8 cellular contexts compared by ENCODE assay signal in the genomic region with DNA sequence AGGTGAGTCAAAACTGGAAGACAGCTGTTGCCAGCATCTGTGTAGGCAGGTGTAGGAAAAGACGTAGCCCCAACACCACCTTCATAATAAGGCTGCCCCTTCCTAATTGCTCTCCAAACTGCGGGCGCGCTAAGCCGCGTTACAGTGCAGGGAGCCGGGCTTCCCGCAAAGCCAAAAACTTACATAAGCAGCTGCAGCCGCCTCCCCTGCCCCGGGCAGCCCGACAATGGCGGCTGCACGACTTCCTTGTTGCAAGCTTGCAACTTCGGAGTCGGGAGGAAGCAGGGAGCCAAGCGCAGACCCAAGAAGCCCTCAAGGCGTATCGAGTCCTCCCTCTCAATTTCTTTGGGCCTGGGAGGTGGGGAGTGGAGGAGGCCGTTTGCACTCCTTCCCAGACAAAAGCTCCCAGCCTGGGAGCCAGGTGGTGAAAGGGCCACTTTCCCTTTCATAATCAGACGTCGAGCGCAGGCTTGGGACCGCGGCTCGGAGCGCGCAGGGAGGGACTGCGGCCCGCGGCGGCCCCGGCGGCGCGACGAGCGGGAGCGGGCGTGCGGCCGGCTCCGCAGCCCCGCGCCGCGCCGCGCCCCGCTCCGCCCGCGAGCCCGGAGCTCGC. TPM values are rescaled to one million over a fixed set of nuclear protein-coding genes. Genes with fewer than 3 reads are reported as not detected.
DNase-seq lines count a peak whose midpoint lies in the region; ATAC-seq and TF ChIP-seq lines count a peak whose summit lies in the region.

No MANE protein-coding gene starts in this region.

- DNase-seq in AG20443 (ENCODE audit: low spot score) (peak; percentile 53), fibroblast of lung (ENCODE audit: low read depth in 2 of 2) (peak; percentile 58 to 66), nephron progenitor cell (peak; percentile 50)
- DNase-seq in activated T-cell treated with anti-CD3 and anti-CD28 coated beads, Interleukin-2, amount 50 U/mL, for 4 hours, result peak; percentile 38

- H3K27me3 Mint-ChIP-seq in activated T-cell treated with anti-CD3 and anti-CD28 coated beads, Interleukin-2, amount 50 U/mL, for 4 hours (ENCODE audit: low read depth), result no peaks in the 10 kb centered on the region
- H3K27me3 Mint-ChIP-seq in nephron progenitor cell (ENCODE audit: low read depth, poor library complexity), result peaks cover 6% of the 10 kb centered on the region

- TF ChIP-seq CTCF in OCI-LY3 (IDR thresholded peaks at IDR 0.05; ENCODE audit: low read depth, low read length), result no peak
- TF ChIP-seq CTCF in fibroblast of lung (conservative IDR thresholded peaks at IDR 0.05 in 1 of 2, IDR thresholded peaks at IDR 0.05 in 1 of 2; ENCODE audit: low read depth in 1 of 2, low read length in 2 of 2), result no peak
- TF ChIP-seq CTCF in nephron progenitor cell (IDR thresholded peaks at IDR 0.05), result no peak

- H3K9ac ChIP-seq in OCI-LY3 (ENCODE audit: low read length) (peak overlapping the region; percentile 94), fibroblast of lung (ENCODE audit: insufficient read depth, low read length) (peak overlapping the region; percentile 59), subcutaneous abdominal adipose tissue (ENCODE audit: low read length in 5 of 5) (peak overlapping the region; percentile 75 to 89 (median 80))

- ATAC-seq in HG03378 (IDR thresholded peaks at IDR 0.05; ENCODE audit: unreplicated experiment), result peak; percentile 30
- ATAC-seq in activated T-cell treated with anti-CD3 and anti-CD28 coated beads, Interleukin-2, amount 50 U/mL, for 4 hours, result peak; percentile 29

- peaks cover 33% of the 10 kb centered on the region for H3K4me1 Mint-ChIP-seq in activated T-cell treated with anti-CD3 and anti-CD28 coated beads, Interleukin-2, amount 50 U/mL, for 4 hours (ENCODE audit: low read depth)
- peaks cover 35% of the 10 kb centered on the region for H3K4me1 Mint-ChIP-seq in nephron progenitor cell

- H3K27me3 ChIP-seq in OCI-LY3 (ENCODE audit: low read depth, low read length) (no peaks in the 10 kb centered on the region), fibroblast of lung (ENCODE audit: control insufficient read depth, insufficient read depth, low read length) (peaks cover 2% of the 10 kb centered on the region), subcutaneous abdominal adipose tissue (ENCODE audit: control insufficient read depth in 5 of 5, insufficient read depth in 4 of 5, low read length in 5 of 5) (no peaks in the 10 kb centered on the region)

- TF ChIP-seq POLR2A in GM19193 (IDR thresholded peaks at IDR 0.05; ENCODE audit: extremely low read depth, insufficient read depth, insufficient read length), result peak; percentile 37

- H3K36me3 ChIP-seq in OCI-LY3 (replicated peaks; ENCODE audit: low read depth, low read length) (peaks cover 23% of the 10 kb centered on the region), fibroblast of lung (ENCODE audit: control insufficient read depth, insufficient read depth, low read length) (peaks cover 7% of the 10 kb centered on the region), subcutaneous abdominal adipose tissue (ENCODE audit: control insufficient read depth in 5 of 5, insufficient read depth in 5 of 5, low read length in 5 of 5) (peaks cover 13 to 20% (median 16%) of the 10 kb centered on the region in 5 donors)

- H3K9me3 Mint-ChIP-seq in activated T-cell treated with anti-CD3 and anti-CD28 coated beads, Interleukin-2, amount 50 U/mL, for 4 hours, result no peaks in the 10 kb centered on the region
- no peaks in the 10 kb centered on the region for H3K9me3 Mint-ChIP-seq in nephron progenitor cell

- peak overlapping the region; percentile 98 for H3K4me3 ChIP-seq in OCI-LY3 (ENCODE audit: low read length)
- peak overlapping the region; percentile 57 to 86 (median 84) for H3K4me3 ChIP-seq in fibroblast of lung (replicated peaks in 1 of 4; ENCODE audit: control extremely low read depth in 1 of 4, insufficient read depth in 1 of 4, low read depth in 3 of 4, low read length in 4 of 4)
- H3K4me3 ChIP-seq in subcutaneous abdominal adipose tissue (ENCODE audit: low read depth in 1 of 5, low read length in 5 of 5), result peak overlapping the region; percentile 84 to 96 (median 93)

- H4K20me1 ChIP-seq in OCI-LY3 (ENCODE audit: insufficient read depth, low read length) (no peaks in the 10 kb centered on the region), fibroblast of lung (ENCODE audit: control insufficient read depth, extremely low read depth, insufficient read depth, low read length) (no peaks in the 10 kb centered on the region)

- H3K4me1 ChIP-seq in OCI-LY3 (ENCODE audit: low read length) (peaks cover 7% of the 10 kb centered on the region), fibroblast of lung (ENCODE audit: control insufficient read depth, extremely low read depth, insufficient read depth, low read length) (peaks cover 3% of the 10 kb centered on the region), subcutaneous abdominal adipose tissue (ENCODE audit: control insufficient read depth in 5 of 5, insufficient read depth in 5 of 5, low read length in 5 of 5) (peaks cover 3 to 24% (median 13%) of the 10 kb centered on the region in 5 donors)

- H3K9me3 ChIP-seq in OCI-LY3 (ENCODE audit: insufficient read depth, low read length), result no peaks in the 10 kb centered on the region
- H3K9me3 ChIP-seq in fibroblast of lung (ENCODE audit: control insufficient read depth, insufficient read depth, low read depth, low read length), result no peaks in the 10 kb centered on the region
- H3K9me3 ChIP-seq in subcutaneous abdominal adipose tissue (ENCODE audit: control insufficient read depth in 5 of 5, low read length in 5 of 5), result no peaks in the 10 kb centered on the region

- H3K79me2 ChIP-seq in OCI-LY3 (ENCODE audit: low read length), result peaks cover 17% of the 10 kb centered on the region
- peaks cover 8% of the 10 kb centered on the region for H3K79me2 ChIP-seq in fibroblast of lung (ENCODE audit: control insufficient read depth, insufficient read depth, low read length)

- peak overlapping the region; percentile 86 for H3K4me3 Mint-ChIP-seq in activated T-cell treated with anti-CD3 and anti-CD28 coated beads, Interleukin-2, amount 50 U/mL, for 4 hours
- H3K4me3 Mint-ChIP-seq in nephron progenitor cell, result peak overlapping the region; percentile 87

- H3K27ac ChIP-seq in OCI-LY3 (ENCODE audit: low read length) (peak overlapping the region; percentile 82), fibroblast of lung (ENCODE audit: insufficient read depth, low read length) (peak overlapping the region; percentile 70), subcutaneous abdominal adipose tissue (ENCODE audit: low read depth, low read length) (peak overlapping the region; percentile 91)

- peak overlapping the region; percentile 80 for H2AFZ ChIP-seq in OCI-LY3 (ENCODE audit: low read depth, low read length)
- H2AFZ ChIP-seq in fibroblast of lung (ENCODE audit: low read length), result peak overlapping the region; percentile 97

- H3K4me2 ChIP-seq in OCI-LY3 (ENCODE audit: low read length), result peak overlapping the region; percentile 88
- H3K4me2 ChIP-seq in fibroblast of lung (ENCODE audit: extremely low read depth, insufficient read depth, low read length), result peak overlapping the region; percentile 93

- peak overlapping the region; percentile 91 for H3K27ac Mint-ChIP-seq in nephron progenitor cell

- peaks cover 11% of the 10 kb centered on the region for H3K36me3 Mint-ChIP-seq in activated T-cell treated with anti-CD3 and anti-CD28 coated beads, Interleukin-2, amount 50 U/mL, for 4 hours (ENCODE audit: insufficient read depth)
- peaks cover 30% of the 10 kb centered on the region for H3K36me3 Mint-ChIP-seq in nephron progenitor cell (ENCODE audit: low read depth)

RNA-seq across cellular contexts. Expression of a gene that starts 0.8 kb away (rescaled TPM):
- total RNA-seq in activated T-cell treated with anti-CD3 and anti-CD28 coated beads, Interleukin-2, amount 50 U/mL, for 4 hours, result 10 to 100 TPM; 11.8 to 16.8 (median 15.8) TPM
- 9.2 and 9.7 TPM in 2 replicates for total RNA-seq in fibroblast of lung
- polyA plus RNA-seq in fibroblast of lung, result 11.2 and 15.1 TPM in 2 replicates
- polyA plus RNA-seq in fibroblast of lung (2012), result 5.4 and 5.6 TPM in 2 replicates
- 3.6 and 7.1 TPM in 2 replicates for polyA minus RNA-seq in fibroblast of lung (ENCODE audit: low replicate concordance)

Comparison
In these comparisons a context has a peak if more than half of its experiments do, and no peak if none do; other contexts are left out.
1. Peak in every context shown above with its lines: DNase-seq, ATAC-seq, H3K4me3 ChIP-seq and H3K27ac ChIP-seq.